24 cellular contexts compared by ENCODE assay signal in genomic region chr19:17063412-17063811, GRCh38. TPM values are rescaled to one million over a fixed set of nuclear protein-coding genes. Genes with fewer than 3 reads are reported as not detected.
"Had no signal": no experiment of that assay in that cellular context is flagged by ENCODE, and none has a peak within 500 bp of the region (broad histone marks: within the 10 kb centered on the region; RNA-seq: fewer than 3 reads in every experiment).

No MANE protein-coding gene starts in this region.

- H3K4me1 ChIP-seq: neural progenitor cell, tibial artery had no signal

- H3K9ac ChIP-seq: neural progenitor cell had no signal

- FAIRE-seq: kidney, pancreas had no signal

- ATAC-seq: left cardiac atrium; lower lobe of right lung; natural killer cell; pancreas; right cardiac atrium; stimulated activated effector memory CD8-positive, alpha-beta T cell treated with anti-CD3 and anti-CD28 coated beads, Interleukin-12 subunit alpha, Interleukin-12 subunit beta, amount 100 ng/mL, for 72 hours had no signal

- H3K27me3 ChIP-seq: esophagus muscularis mucosa, hepatocyte, neural progenitor cell, pancreas, tibial artery had no signal

- H3K27ac Mint-ChIP-seq: memory B cell; mesothelial cell of epicardium; natural killer cell; neural progenitor cell; progenitor cell of endocrine pancreas; stimulated activated effector memory CD8-positive, alpha-beta T cell treated with anti-CD3 and anti-CD28 coated beads, Interleukin-12 subunit alpha, Interleukin-12 subunit beta, amount 100 ng/mL, for 72 hours; stimulated activated naive CD8-positive, alpha-beta T cell treated with anti-CD3 and anti-CD28 coated beads, Interleukin-15, Interleukin-2, amounts not matched to agents 100 ng/mL and 50 ng/mL, for 24 hours had no signal

- H3K4me3 Mint-ChIP-seq: memory B cell; mesothelial cell of epicardium; natural killer cell; neural progenitor cell; stimulated activated effector memory CD8-positive, alpha-beta T cell treated with anti-CD3 and anti-CD28 coated beads, Interleukin-12 subunit alpha, Interleukin-12 subunit beta, amount 100 ng/mL, for 72 hours; stimulated activated naive CD8-positive, alpha-beta T cell treated with anti-CD3 and anti-CD28 coated beads, Interleukin-15, Interleukin-2, amounts not matched to agents 100 ng/mL and 50 ng/mL, for 24 hours had no signal

- DNase-seq: effector memory CD4-positive, alpha-beta T cell; foreskin fibroblast; head of caudate nucleus; kidney; left cardiac atrium; left ventricle myocardium inferior; lower lobe of right lung; natural killer cell; nucleus accumbens; pancreas; right cardiac atrium; stimulated activated CD4-positive, alpha-beta T cell treated with anti-CD3 and anti-CD28 coated beads, Interleukin-4, amount 100 ng/mL, for 1 hour; stimulated activated CD8-positive, alpha-beta memory T cell treated with anti-CD3 and anti-CD28 coated beads, Interleukin-4, amount 100 ng/mL, for 48 hours; tibial artery had no signal

- H3K27me3 Mint-ChIP-seq: memory B cell; progenitor cell of endocrine pancreas; stimulated activated naive CD8-positive, alpha-beta T cell treated with anti-CD3 and anti-CD28 coated beads, Interleukin-15, Interleukin-2, amounts not matched to agents 100 ng/mL and 50 ng/mL, for 24 hours had no signal

- H2AFZ ChIP-seq: hepatocyte, neural progenitor cell had no signal

- H3K9me3 Mint-ChIP-seq: memory B cell; natural killer cell; stimulated activated effector memory CD8-positive, alpha-beta T cell treated with anti-CD3 and anti-CD28 coated beads, Interleukin-12 subunit alpha, Interleukin-12 subunit beta, amount 100 ng/mL, for 72 hours; stimulated activated naive CD8-positive, alpha-beta T cell treated with anti-CD3 and anti-CD28 coated beads, Interleukin-15, Interleukin-2, amounts not matched to agents 100 ng/mL and 50 ng/mL, for 24 hours had no signal

- H3K27ac ChIP-seq: epithelial cell of prostate, esophagus muscularis mucosa, hepatocyte, left ventricle myocardium inferior, lower lobe of right lung, neural progenitor cell, pancreas, tibial artery had no signal

- H3K4me3 ChIP-seq: esophagus muscularis mucosa, hepatocyte, left ventricle myocardium inferior, lower lobe of right lung, neural progenitor cell, pancreas, tibial artery had no signal

- H3K9me3 ChIP-seq: pancreas had no signal

- H3K4me2 ChIP-seq: hepatocyte, neural progenitor cell had no signal

RNA-seq across cellular contexts. Expression of gene CPAMD8, which starts 36.8 kb away (rescaled TPM):
- total RNA-seq: myocyte had no signal
